In genomic region chr2:239297142-239298125, GRCh38 we compare ENCODE assay signal across 12 cellular contexts.
A peak's percentile ranks its signal among the peaks of the same experiment; 100 is the strongest.
DNase-seq lines count a peak whose midpoint lies in the region; ATAC-seq and TF ChIP-seq lines count a peak whose summit lies in the region.
"Had no signal": no experiment of that assay in that cellular context is flagged by ENCODE, and none has a peak within 500 bp of the region (broad histone marks: within the 10 kb centered on the region; RNA-seq: fewer than 3 reads in every experiment).

No MANE protein-coding gene starts in this region.

- H3K4me3 ChIP-seq in muscle layer of colon (ENCODE audit: low read depth in 1 of 2, low read length in 2 of 2) (peak overlapping the region in 1 of 2 donors; percentile 25), uterus (no peak overlapping the region)

- H3K36me3 ChIP-seq in muscle layer of colon (ENCODE audit: insufficient read depth, low read length) (no peaks in the 10 kb centered on the region), uterus (no peaks in the 10 kb centered on the region)
- H3K36me3 ChIP-seq: WERI-Rb-1 had no signal

- no peaks in the 10 kb centered on the region for H3K27me3 ChIP-seq in muscle layer of colon (ENCODE audit: control insufficient read depth in 1 of 2, insufficient read depth in 2 of 2, low read length in 2 of 2)
- no peaks in the 10 kb centered on the region for H3K27me3 ChIP-seq in uterus

- H3K9ac ChIP-seq in muscle layer of colon (ENCODE audit: low read length) = no peak overlapping the region

- ATAC-seq in Right ventricle myocardium superior (ENCODE audit: poor library complexity) (no peak), Right ventricle myocardium inferior (no peak), GM18867 (IDR thresholded peaks at IDR 0.05; ENCODE audit: unreplicated experiment) (no peak)
- ATAC-seq: stimulated activated memory B cell treated with anti-CD40 and anti-IgM and Interleukin-4, amounts not matched to agents 10 μg/mL and 1 μg/mL and 100 μg/mL, for 72 hours had no signal

- DNase-seq in Right ventricle myocardium superior (peak; percentile 22), Right ventricle myocardium inferior (ENCODE audit: missing footprints) (no peak), uterus (peak; percentile 12 to 13), SIG-M5 treated with dmso at 0.1 percent for 504 hours (lab: John Stamatoyannopoulos, UW; ENCODE audit: unreplicated experiment) (no peak)
- no peak for DNase-seq in effector CD4-positive, alpha-beta T cell
- DNase-seq: mesendoderm, NCI-H187, WERI-Rb-1 had no signal

- TF ChIP-seq POLR2A in uterus (IDR thresholded peaks at IDR 0.05) = no peak

- H3K4me1 ChIP-seq in muscle layer of colon (ENCODE audit: insufficient read depth, low read length) = peaks cover 91% of the 10 kb centered on the region
- H3K4me1 ChIP-seq in uterus = peaks cover 0 to 3% of the 10 kb centered on the region in 2 donors

- no peak for TF ChIP-seq CTCF in uterus (IDR thresholded peaks at IDR 0.05)

- H3K9me3 ChIP-seq in muscle layer of colon (ENCODE audit: low read length) (no peaks in the 10 kb centered on the region), uterus (no peaks in the 10 kb centered on the region)

- intact Hi-C loops in Right ventricle myocardium superior (cut with DNase I) = no loop called here
- intact Hi-C loops in Right ventricle myocardium inferior (cut with DNase I) = no loop called here
- intact Hi-C loops in uterus (cut with DNase I; ENCODE audit: low total_unique reads) = no loop called here

- H3K27ac ChIP-seq in cingulate gyrus (ENCODE audit: low read depth, low read length) (peak overlapping the region; percentile 34), muscle layer of colon (ENCODE audit: low read depth, low read length) (peak overlapping the region; percentile 24), uterus (no peak overlapping the region)
- H3K27ac ChIP-seq: WERI-Rb-1 had no signal

Comparison
In these comparisons a context has a peak if more than half of its experiments do, and no peak if none do; other contexts are left out.
1. DNase-seq: peak in Right ventricle myocardium superior (single experiment) and uterus (2 of 2); none in Right ventricle myocardium inferior (single experiment), SIG-M5 treated with dmso at 0.1 percent for 504 hours (single experiment) and effector CD4-positive, alpha-beta T cell (single experiment).
2. H3K27ac ChIP-seq: peak in cingulate gyrus (single experiment) and muscle layer of colon (single experiment); none in uterus (0 of 2).